In the genomic region with DNA sequence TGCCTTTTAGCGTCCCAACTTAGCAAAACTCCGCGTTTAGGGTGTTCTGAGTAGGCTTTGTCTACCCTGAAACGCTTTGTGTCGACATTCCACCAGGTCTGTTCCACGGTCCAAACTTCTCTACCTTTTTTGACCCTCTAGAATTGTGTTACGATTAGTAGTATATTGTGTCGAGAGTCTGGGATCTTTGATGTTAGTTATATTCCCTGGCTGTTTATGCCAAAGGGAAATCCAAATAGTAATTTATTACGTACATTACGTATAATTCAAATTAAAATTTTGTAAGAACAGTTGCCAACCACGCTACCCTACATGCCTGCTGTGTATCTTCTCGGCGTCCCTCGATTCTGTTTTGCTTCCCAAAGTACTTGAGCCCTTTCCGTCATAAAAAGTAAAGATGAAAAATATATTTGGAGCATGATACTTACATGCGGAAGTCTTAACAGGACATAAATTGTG, we compare ENCODE assay signal across 8 cellular contexts. TPM values are rescaled to one million over a fixed set of nuclear protein-coding genes. Genes with fewer than 3 reads are reported as not detected.
A peak's percentile ranks its signal among the peaks of the same experiment; 100 is the strongest.
DNase-seq lines count a peak whose midpoint lies in the region; ATAC-seq and TF ChIP-seq lines count a peak whose summit lies in the region.

No MANE protein-coding gene starts in this region.

- H3K36me3 Mint-ChIP-seq in MCF 10A (ENCODE audit: insufficient read depth, unreplicated experiment): peaks cover 17% of the 10 kb centered on the region

- no peaks in the 10 kb centered on the region for H3K27me3 Mint-ChIP-seq in MCF 10A (ENCODE audit: insufficient read depth, unreplicated experiment)

- no peaks in the 10 kb centered on the region for H3K9me3 Mint-ChIP-seq in MCF 10A (ENCODE audit: unreplicated experiment)

- TF ChIP-seq POLR2A in NB4 (IDR thresholded peaks at IDR 0.05; ENCODE audit: extremely low read depth, insufficient read length) (no peak), vagina (IDR thresholded peaks at IDR 0.05) (no peak)

- H3K9me3 ChIP-seq in lung (ENCODE audit: control insufficient read depth in 2 of 2, insufficient read depth in 1 of 2, low read length in 1 of 2) (no peaks in the 10 kb centered on the region), vagina (no peaks in the 10 kb centered on the region)

- intact Hi-C loops in MCF 10A (cut with micrococcal nuclease): loop anchor here (5.0 kb wide), 1 partner anchor 90 kb away; the partner anchor contains the start of gene WDR35
- intact Hi-C loops in vagina (cut with DNase I): no loop called here

- H3K36me3 ChIP-seq in lung (ENCODE audit: control insufficient read depth in 2 of 2, insufficient read depth in 2 of 2, low read length in 2 of 2) (no peaks in the 10 kb centered on the region), vagina (no peaks in the 10 kb centered on the region)

- no peaks in the 10 kb centered on the region for H3K27me3 ChIP-seq in lung (ENCODE audit: control insufficient read depth, insufficient read depth)
- H3K27me3 ChIP-seq in vagina: no peaks in the 10 kb centered on the region

- H3K4me3 Mint-ChIP-seq in MCF 10A (ENCODE audit: unreplicated experiment): peak overlapping the region; percentile 87

- H3K4me3 ChIP-seq in NB4 (ENCODE audit: low read depth, low read length) (peak overlapping the region; percentile 79), lung (peak overlapping the region; percentile 74), vagina (peak overlapping the region; percentile 61 to 94)

- peaks cover 30% of the 10 kb centered on the region for H3K4me1 Mint-ChIP-seq in MCF 10A (ENCODE audit: insufficient read depth, unreplicated experiment)

- ATAC-seq in lung (ENCODE audit: insufficient read depth, low FRiP score) (no peak), GM21528 (IDR thresholded peaks at IDR 0.05; ENCODE audit: low FRiP score, unreplicated experiment) (no peak)

- WGBS in lung, 2 donors: 1% methylated on average over 16 of the region's 16 CpGs

- no TSS peak for BruUV-seq in MCF 10A (replicated peaks; lab: Mats Ljungman, UMichigan)

- TF ChIP-seq CTCF in NB4 (IDR thresholded peaks at IDR 0.05; ENCODE audit: low read depth, low read length) (no peak), MCF 10A (IDR thresholded peaks at IDR 0.05; ENCODE audit: unreplicated experiment) (no peak), lung (IDR thresholded peaks at IDR 0.05; ENCODE audit: control extremely low read depth, extremely low read depth) (no peak), vagina (IDR thresholded peaks at IDR 0.05) (no peak)

- peak overlapping the region; percentile 96 to 99 for H3K27ac ChIP-seq in lung (ENCODE audit: low read depth in 1 of 2, low read length in 1 of 2)
- peak overlapping the region; percentile 94 for H3K27ac ChIP-seq in vagina

- DNase-seq in DMS 273 (lab: John Stamatoyannopoulos, UW; ENCODE audit: unreplicated experiment) (peak; percentile 59), NB4 (ENCODE audit: low read depth) (peak; percentile 50), MCF 10A (ENCODE audit: unreplicated experiment) (no peak), lung (ENCODE audit: low spot score) (no peak), vagina (ENCODE audit: extremely low spot score in 2 of 2) (no peak), OCI-M2 (lab: John Stamatoyannopoulos, UW; ENCODE audit: unreplicated experiment) (no peak)
- DNase-seq in activated effector memory CD4-positive, alpha-beta T cell treated with Interleukin-2 at 50 U/mL for 16 hours: no peak

- POLR2A ChIA-PET in MCF 10A (lab: Yijun Ruan, JAX): interaction anchor here (0.7 to 2.9 kb wide), 4 partner anchors 10 to 397 kb away, joined by 3 to 30 read pairs (median 4); no protein-coding TSS in a partner anchor

- CTCF ChIA-PET in MCF 10A (lab: Yijun Ruan, JAX): no interaction called here

- H3K4me1 ChIP-seq in lung (ENCODE audit: control insufficient read depth in 2 of 2, insufficient read depth in 2 of 2, low read length in 2 of 2): peaks cover 5 to 28% of the 10 kb centered on the region in 2 donors
- H3K4me1 ChIP-seq in vagina: peaks cover 33% of the 10 kb centered on the region

- H3K27ac Mint-ChIP-seq in MCF 10A (ENCODE audit: low read depth, unreplicated experiment): peak overlapping the region; percentile 99

RNA-seq across cellular contexts. Expression of gene TTC32, which starts 0.5 kb away (rescaled TPM):
- total RNA-seq in MCF 10A (2022) (14.1 and 18.2 TPM in 2 replicates), lung (10 to 100 TPM; 13.4 to 19.0 TPM), vagina (15.2 TPM)
- polyA plus RNA-seq in lung: 10 to 100 TPM; 11.5 to 47.3 TPM

Comparison
In these comparisons a context has a peak if more than half of its experiments do, and no peak if none do; other contexts are left out.
1. DNase-seq: peak in DMS 273 (single experiment) and NB4 (single experiment); none in MCF 10A (single experiment), lung (single experiment), vagina (0 of 2), activated effector memory CD4-positive, alpha-beta T cell treated with Interleukin-2 at 50 U/mL for 16 hours (single experiment) and OCI-M2 (single experiment).
2. Peak in every context shown above with its lines, with median percentiles within 50 percentile points of each other: H3K4me3 ChIP-seq.